ENCODE assay signal across 27 cellular contexts in the genomic region with DNA sequence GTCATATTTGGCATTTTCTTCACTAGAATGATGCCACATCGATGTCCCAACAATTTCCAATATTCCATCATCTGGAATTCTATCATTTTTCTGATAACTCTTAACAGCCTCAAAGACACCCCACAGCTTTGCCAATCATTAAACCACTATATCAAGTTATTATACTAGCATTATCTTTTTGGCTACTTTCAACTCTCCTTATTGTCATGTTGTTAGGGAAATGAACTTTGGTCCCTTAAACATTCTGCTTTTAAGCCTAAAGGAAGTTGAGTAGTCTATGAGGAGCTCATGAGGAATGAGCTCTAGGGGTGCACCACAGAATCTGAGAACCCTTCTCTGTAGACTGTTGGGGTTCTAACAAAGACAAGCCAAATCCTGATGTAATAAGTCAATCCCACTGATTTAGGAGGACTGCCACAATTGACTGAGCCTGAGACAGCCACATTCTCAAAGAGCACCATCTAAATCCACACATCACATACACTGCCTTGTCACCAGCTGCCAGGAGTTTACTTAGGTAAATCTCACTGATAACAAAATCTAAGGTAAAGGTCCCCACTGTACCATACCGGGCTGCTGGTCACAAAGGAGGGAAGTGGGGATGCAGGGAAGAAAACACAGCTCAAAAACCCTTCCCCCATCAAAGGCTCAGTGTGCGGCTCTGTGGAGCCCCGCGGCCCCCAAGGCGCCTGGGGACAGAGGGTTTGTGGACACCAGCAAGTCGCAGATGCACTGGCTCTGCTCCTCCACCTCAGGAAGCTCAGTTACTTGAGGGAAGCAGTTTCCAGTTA. TPM values are rescaled to one million over a fixed set of nuclear protein-coding genes. Genes with fewer than 3 reads are reported as not detected.
DNase-seq lines count a peak whose midpoint lies in the region; ATAC-seq and FAIRE-seq lines count a peak whose summit lies in the region.
"Had no signal": no experiment of that assay in that cellular context is flagged by ENCODE, and none has a peak within 500 bp of the region (broad histone marks: within the 10 kb centered on the region; RNA-seq: fewer than 3 reads in every experiment).

No MANE protein-coding gene starts in this region.

- 16 to 59% (median 47%) methylated on average over 7 of the region's 7 CpGs for WGBS in small intestine, 3 donors

- no peak overlapping the region for H3K4me3 Mint-ChIP-seq in T-helper 17 cell
- H3K4me3 Mint-ChIP-seq: CD4-positive, CD25-positive, alpha-beta regulatory T cell; T-helper 2 cell treated with Interferon-gamma antibody and Interleukin-4, amounts not matched to agents 5 μg/mL and 100 μg/mL, for 36 hours had no signal

- H3K36me3 ChIP-seq in small intestine (ENCODE audit: control insufficient read depth in 2 of 2, insufficient read depth in 2 of 2, low read length in 2 of 2): no peaks in the 10 kb centered on the region
- H3K36me3 ChIP-seq: brain microvascular endothelial cell had no signal

- peaks cover 12 to 17% of the 10 kb centered on the region in 2 donors for H3K4me1 ChIP-seq in small intestine (ENCODE audit: control insufficient read depth in 2 of 2, insufficient read depth in 1 of 2, low read depth in 1 of 2, low read length in 1 of 2)
- H3K4me1 ChIP-seq: sigmoid colon, testis had no signal

- peak; percentile 14 for DNase-seq in NCI-H146 (lab: John Stamatoyannopoulos, UW)
- DNase-seq in NCI-H146 treated with DMSO at 0.1 percent for 48 hours (lab: John Stamatoyannopoulos, UW; ENCODE audit: unreplicated experiment): no peak
- DNase-seq in T-helper 17 cell: no peak
- peak; percentile 29 to 53 for DNase-seq in left colon
- peak; percentile 89 for DNase-seq in small intestine
- DNase-seq in AG08396 (ENCODE audit: low spot score): no peak
- no peak for DNase-seq in amniotic stem cell (lab: John Stamatoyannopoulos, UW)
- DNase-seq: activated CD4-positive, alpha-beta T cell treated with anti-CD3 and anti-CD28 coated beads for 48 hours; activated naive CD4-positive, alpha-beta T cell treated with Interleukin-2 at 50 U/mL for 16 hours; activated T-cell treated with anti-CD3 and anti-CD28 coated beads, Interleukin-2, amount 50 U/mL, for 48 hours; brain microvascular endothelial cell; CD4-positive, CD25-positive, alpha-beta regulatory T cell; DMS 273 treated with DMSO at 0.1 percent for 48 hours; effector CD8-positive, alpha-beta T cell; erythroblast; KG1; NCI-H1436 treated with DMSO at 0.1 percent for 48 hours; NCI-H446 treated with DMSO at 0.1 percent for 48 hours; sigmoid colon; stimulated activated naive CD4-positive, alpha-beta T cell; testis had no signal

- intact Hi-C loops in left colon (cut with DNase I, micrococcal nuclease): no loop called here

- H3K9me3 ChIP-seq in T-helper 17 cell (ENCODE audit: control insufficient read depth, low read length, poor library complexity, severe bottlenecking) (no peaks in the 10 kb centered on the region), small intestine (ENCODE audit: control insufficient read depth, low read depth) (no peaks in the 10 kb centered on the region)
- H3K9me3 ChIP-seq: sigmoid colon, testis had no signal

- H3K27me3 ChIP-seq in small intestine (ENCODE audit: control insufficient read depth in 2 of 2, insufficient read depth in 2 of 2, low read length in 2 of 2): no peaks in the 10 kb centered on the region
- H3K27me3 ChIP-seq: brain microvascular endothelial cell, sigmoid colon, testis had no signal

- peaks cover 23% of the 10 kb centered on the region for H3K4me1 Mint-ChIP-seq in T-helper 17 cell

- H3K27me3 Mint-ChIP-seq in T-helper 17 cell: no peaks in the 10 kb centered on the region
- H3K27me3 Mint-ChIP-seq: CD4-positive, CD25-positive, alpha-beta regulatory T cell had no signal

- H3K27ac Mint-ChIP-seq in T-helper 17 cell: peak overlapping the region; percentile 67
- H3K27ac Mint-ChIP-seq: T-helper 2 cell treated with Interferon-gamma antibody and Interleukin-4, amounts not matched to agents 5 μg/mL and 100 μg/mL, for 36 hours had no signal

- H3K27ac ChIP-seq in small intestine (ENCODE audit: low read depth in 1 of 2, low read length in 1 of 2): peak overlapping the region in 1 of 2 donors; percentile 87
- H3K27ac ChIP-seq: 22Rv1, brain microvascular endothelial cell, sigmoid colon, testis had no signal

- ATAC-seq in T-helper 17 cell (no peak), left colon (peak; percentile 89), HG03565 (IDR thresholded peaks at IDR 0.05; ENCODE audit: unreplicated experiment) (no peak)
- ATAC-seq: SK-N-SH treated with all-trans-retinoic acid at 6 μM for 48 hours had no signal

- FAIRE-seq in small intestine (lab: Jason Lieb, UNC): peak; percentile 64
- FAIRE-seq: H54 had no signal

- H3K4me3 ChIP-seq in small intestine (ENCODE audit: low read depth in 1 of 2, low read length in 2 of 2): no peak overlapping the region
- H3K4me3 ChIP-seq: lung, sigmoid colon, testis had no signal

- H3K36me3 Mint-ChIP-seq in T-helper 17 cell (ENCODE audit: low read depth): no peaks in the 10 kb centered on the region

RNA-seq across cellular contexts. Expression of a gene that starts 58.2 kb away (rescaled TPM):
- total RNA-seq in T-helper 17 cell (10 to 100 TPM; 38.2 to 47.6 TPM), left colon (10 to 100 TPM; 61.5 to 66.8 TPM)
- 10 to 100 TPM; 38.1 to 58.6 (median 43.3) TPM for polyA plus RNA-seq in small intestine

RNA-seq across cellular contexts. Expression of a gene that starts 58.8 kb away (rescaled TPM):
- total RNA-seq in T-helper 17 cell: 100 to 1,000 TPM; 138 to 141 TPM
- total RNA-seq in left colon: 10 to 100 TPM; 53.2 to 58.5 TPM
- 10 to 100 TPM; 13.4 to 19.8 (median 14.9) TPM for polyA plus RNA-seq in small intestine

Comparison
In these comparisons a context has a peak if more than half of its experiments do, and no peak if none do; other contexts are left out.
1. DNase-seq: peak in NCI-H146 (single experiment), left colon (2 of 2) and small intestine (single experiment); none in NCI-H146 treated with DMSO at 0.1 percent for 48 hours (single experiment), T-helper 17 cell (0 of 3), AG08396 (single experiment) and amniotic stem cell (single experiment).